1 cellular context compared by ENCODE assay signal in genomic region chr17:5237541-5238016, GRCh38.
TF ChIP-seq lines count a peak whose summit lies in the region.

No MANE protein-coding gene starts in this region.

TF ChIP-seq in HepG2, 621 proteins besides CTCF, POLR2A, EP300 and RAD21 (continued from another document):
- TF ChIP-seq ZNF572 (CRISPR knock-in tag; IDR thresholded peaks at IDR 0.05) (0 out of 2 replicates have a peak, but pooled peaks have one; percentile 35), SMC3 (IDR thresholded peaks at IDR 0.05; ENCODE audit: low read length) (peak; percentile 85), ZNF646 (CRISPR knock-in tag; IDR thresholded peaks at IDR 0.05) (0 out of 2 replicates have a peak, but pooled peaks have one; percentile 21), KDM2A (CRISPR knock-in tag; IDR thresholded peaks at IDR 0.05; ENCODE audit: borderline replicate concordance, low read depth) (peak; percentile 27; the same call in 1 of the 2 replicates), SALL1 (CRISPR knock-in tag; IDR thresholded peaks at IDR 0.05) (0 out of 2 replicates have a peak, but pooled peaks have one; percentile 39), ZNF264 (CRISPR knock-in tag; IDR thresholded peaks at IDR 0.05) (0 out of 2 replicates have a peak, but pooled peaks have one; percentile 29), ETV5 (CRISPR knock-in tag; IDR thresholded peaks at IDR 0.05; ENCODE audit: borderline replicate concordance) (peak; percentile 11; the same call in 1 of the 2 replicates), IKZF5 (CRISPR knock-in tag; IDR thresholded peaks at IDR 0.05) (no peak), ZNF232 (CRISPR knock-in tag; IDR thresholded peaks at IDR 0.05; ENCODE audit: borderline replicate concordance) (peak; percentile 30; the same call in 1 of the 2 replicates), MYC (CRISPR knock-in tag; IDR thresholded peaks at IDR 0.05; ENCODE audit: borderline replicate concordance) (no peak), SALL2 (CRISPR knock-in tag; IDR thresholded peaks at IDR 0.05) (0 out of 2 replicates have a peak, but pooled peaks have one; percentile 31), RARG (CRISPR knock-in tag; IDR thresholded peaks at IDR 0.05; ENCODE audit: low read depth) (peak; percentile 99), KDM5B (CRISPR knock-in tag; IDR thresholded peaks at IDR 0.05; ENCODE audit: borderline replicate concordance) (no peak), NFRKB (IDR thresholded peaks at IDR 0.05) (no peak)
- TF ChIP-seq, protein P1, sequence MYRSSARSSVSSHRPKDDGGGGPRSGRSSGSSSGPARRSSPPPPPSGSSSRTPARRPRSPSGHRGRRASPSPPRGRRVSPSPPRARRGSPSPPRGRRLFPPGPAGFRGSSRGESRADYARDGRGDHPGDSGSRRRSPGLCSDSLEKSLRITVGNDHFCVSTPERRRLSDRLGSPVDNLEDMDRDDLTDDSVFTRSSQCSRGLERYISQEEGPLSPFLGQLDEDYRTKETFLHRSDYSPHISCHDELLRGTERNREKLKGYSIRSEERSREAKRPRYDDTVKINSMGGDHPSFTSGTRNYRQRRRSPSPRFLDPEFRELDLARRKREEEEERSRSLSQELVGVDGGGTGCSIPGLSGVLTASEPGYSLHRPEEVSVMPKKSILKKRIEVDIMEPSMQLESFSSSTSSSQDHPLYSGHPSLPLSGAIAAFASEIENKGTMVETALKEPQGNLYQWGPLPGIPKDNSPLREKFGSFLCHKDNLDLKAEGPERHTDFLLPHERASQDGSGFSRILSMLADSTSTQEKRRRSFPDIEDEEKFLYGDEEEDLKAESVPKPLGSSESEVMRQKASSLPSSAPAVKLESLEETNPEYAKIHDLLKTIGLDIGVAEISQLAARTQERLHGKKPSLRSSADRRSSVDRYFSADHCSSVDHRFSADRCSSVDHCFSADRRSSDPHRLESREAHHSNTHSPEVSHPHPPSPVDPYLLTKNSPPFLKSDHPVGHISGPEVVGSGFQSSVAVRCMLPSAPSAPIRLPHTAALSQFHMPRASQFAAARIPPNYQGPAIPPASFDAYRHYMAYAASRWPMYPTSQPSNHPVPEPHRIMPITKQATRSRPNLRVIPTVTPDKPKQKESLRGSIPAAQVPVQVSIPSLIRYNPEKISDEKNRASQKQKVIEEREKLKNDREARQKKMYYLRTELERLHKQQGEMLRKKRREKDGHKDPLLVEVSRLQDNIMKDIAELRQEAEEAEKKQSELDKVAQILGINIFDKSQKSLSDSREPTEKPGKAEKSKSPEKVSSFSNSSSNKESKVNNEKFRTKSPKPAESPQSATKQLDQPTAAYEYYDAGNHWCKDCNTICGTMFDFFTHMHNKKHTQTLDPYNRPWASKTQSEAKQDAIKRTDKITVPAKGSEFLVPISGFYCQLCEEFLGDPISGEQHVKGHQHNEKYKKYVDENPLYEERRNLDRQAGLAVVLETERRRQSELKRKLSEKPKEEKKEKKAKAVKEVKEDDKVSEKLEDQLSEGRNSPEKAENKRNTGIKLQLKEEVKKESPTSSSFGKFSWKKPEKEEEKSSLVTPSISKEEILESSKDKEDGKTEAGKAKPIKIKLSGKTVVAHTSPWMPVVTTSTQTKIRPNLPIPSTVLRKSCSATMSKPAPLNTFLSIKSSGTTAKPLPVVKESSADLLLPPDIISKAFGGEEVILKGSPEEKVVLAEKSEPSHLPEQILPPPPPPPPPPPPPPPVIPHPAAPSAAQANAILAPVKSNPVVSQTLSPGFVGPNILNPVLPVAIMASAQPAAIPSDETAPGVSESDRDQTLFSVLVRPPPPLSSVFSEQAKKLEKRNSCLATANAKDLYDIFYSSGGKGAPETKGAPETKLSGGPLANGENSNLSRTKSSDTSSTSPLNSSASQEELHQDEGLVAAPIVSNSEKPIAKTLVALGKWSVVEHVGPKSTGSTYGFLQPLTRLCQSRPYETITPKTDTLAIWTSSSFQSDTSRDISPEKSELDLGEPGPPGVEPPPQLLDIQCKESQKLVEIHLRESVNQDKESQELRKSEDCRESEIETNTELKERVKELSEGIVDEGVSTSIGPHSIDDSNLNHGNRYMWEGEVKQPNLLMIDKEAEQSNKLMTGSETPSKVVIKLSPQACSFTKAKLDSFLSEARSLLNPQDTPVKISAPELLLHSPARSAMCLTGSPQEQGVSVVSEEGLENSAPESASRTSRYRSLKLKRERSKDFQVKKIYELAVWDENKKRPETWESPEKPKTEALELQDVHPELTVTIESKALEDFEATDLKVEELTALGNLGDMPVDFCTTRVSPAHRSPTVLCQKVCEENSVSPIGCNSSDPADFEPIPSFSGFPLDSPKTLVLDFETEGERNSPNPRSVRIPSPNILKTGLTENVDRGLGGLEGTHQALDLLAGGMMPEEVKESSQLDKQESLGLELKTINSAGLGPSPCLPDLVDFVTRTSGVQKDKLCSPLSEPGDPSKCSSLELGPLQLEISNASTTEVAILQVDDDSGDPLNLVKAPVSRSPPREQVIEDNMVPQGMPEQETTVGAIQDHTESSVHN (CRISPR knock-in tag; IDR thresholded peaks at IDR 0.05), result peak; percentile 64; the same call in 1 of the 2 replicates
